In the genomic region with DNA sequence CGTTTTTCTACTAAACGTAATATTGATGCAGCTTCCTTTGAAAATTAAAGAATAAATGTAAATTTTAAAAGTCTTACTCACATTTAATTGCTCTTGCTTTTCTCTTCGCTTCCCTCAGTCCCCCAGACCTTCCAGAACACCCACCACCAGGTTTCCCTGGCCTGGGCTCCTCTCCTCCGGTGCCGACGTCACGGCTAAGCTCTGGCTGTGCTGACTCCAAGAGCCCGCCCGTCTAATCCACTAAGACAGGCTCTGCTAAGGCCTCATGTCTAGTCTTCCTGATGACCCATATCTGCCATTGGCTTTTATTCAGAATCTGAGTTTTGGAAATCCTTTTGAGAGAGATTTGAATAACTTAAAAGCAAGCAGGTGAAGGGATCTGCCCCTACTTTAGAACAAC, we compare ENCODE assay signal across 15 cellular contexts. TPM values are rescaled to one million over a fixed set of nuclear protein-coding genes. Genes with fewer than 3 reads are reported as not detected.
DNase-seq lines count a peak whose midpoint lies in the region; ATAC-seq and TF ChIP-seq lines count a peak whose summit lies in the region.
"Had no signal": no experiment of that assay in that cellular context is flagged by ENCODE, and none has a peak within 500 bp of the region (broad histone marks: within the 10 kb centered on the region; RNA-seq: fewer than 3 reads in every experiment).

No MANE protein-coding gene starts in this region.

- TF ChIP-seq CTCF in adrenal gland (IDR thresholded peaks at IDR 0.05) (no peak), nephron progenitor cell (IDR thresholded peaks at IDR 0.05) (no peak)

- H3K4me3 Mint-ChIP-seq in nephron progenitor cell: no peak overlapping the region
- H3K4me3 Mint-ChIP-seq in activated CD8-positive, alpha-beta memory T cell treated with anti-CD3 and anti-CD28 coated beads, Interleukin-2, amount 10 ng/mL, durations not matched to agents 7 days and 5 days: no peak overlapping the region
- H3K4me3 Mint-ChIP-seq: CD8-positive, alpha-beta T cell had no signal

- H3K27ac Mint-ChIP-seq in nephron progenitor cell: peak overlapping the region; percentile 86
- no peak overlapping the region for H3K27ac Mint-ChIP-seq in activated CD8-positive, alpha-beta memory T cell treated with anti-CD3 and anti-CD28 coated beads, Interleukin-2, amount 10 ng/mL, durations not matched to agents 7 days and 5 days

- no peaks in the 10 kb centered on the region for H3K9me3 Mint-ChIP-seq in nephron progenitor cell
- no peaks in the 10 kb centered on the region for H3K9me3 Mint-ChIP-seq in activated CD8-positive, alpha-beta memory T cell treated with anti-CD3 and anti-CD28 coated beads, Interleukin-2, amount 10 ng/mL, durations not matched to agents 7 days and 5 days (ENCODE audit: low read depth)
- H3K9me3 Mint-ChIP-seq: CD8-positive, alpha-beta T cell had no signal

- H3K4me1 Mint-ChIP-seq in nephron progenitor cell: peaks cover 60% of the 10 kb centered on the region
- H3K4me1 Mint-ChIP-seq in activated CD8-positive, alpha-beta memory T cell treated with anti-CD3 and anti-CD28 coated beads, Interleukin-2, amount 10 ng/mL, durations not matched to agents 7 days and 5 days: peaks cover 32% of the 10 kb centered on the region

- DNase-seq in D341Med (ENCODE audit: low spot score) (peak; percentile 78), NCI-H82 treated with DMSO at 0.1 percent for 48 hours (lab: John Stamatoyannopoulos, UW; ENCODE audit: unreplicated experiment) (peak; percentile 16), adrenal gland (no peak), nephron progenitor cell (no peak), NCI-H1048 (lab: John Stamatoyannopoulos, UW) (no peak)
- DNase-seq in activated CD8-positive, alpha-beta memory T cell treated with anti-CD3 and anti-CD28 coated beads, Interleukin-2, amount 10 ng/mL, durations not matched to agents 7 days and 5 days: no peak
- DNase-seq: CD8-positive, alpha-beta T cell; heart left ventricle; left colon; NCI-H2029 treated with DMSO at 0.1 percent for 48 hours; NCI-H774 had no signal

- 72 to 87% (median 81%) methylated on average over 9 of the region's 9 CpGs for WGBS in adrenal gland, 4 donors

- no peak for TF ChIP-seq POLR2A in adrenal gland (IDR thresholded peaks at IDR 0.05)

- peak overlapping the region in 3 of 5 donors; percentile 80 to 87 (median 82) for H3K27ac ChIP-seq in adrenal gland
- H3K27ac ChIP-seq: coronary artery, esophagus muscularis mucosa, heart left ventricle, tibial nerve had no signal

- H3K36me3 Mint-ChIP-seq in nephron progenitor cell (ENCODE audit: low read depth): peaks cover 66% of the 10 kb centered on the region
- H3K36me3 Mint-ChIP-seq in activated CD8-positive, alpha-beta memory T cell treated with anti-CD3 and anti-CD28 coated beads, Interleukin-2, amount 10 ng/mL, durations not matched to agents 7 days and 5 days: peaks cover 29% of the 10 kb centered on the region

- ATAC-seq in activated CD8-positive, alpha-beta memory T cell treated with anti-CD3 and anti-CD28 coated beads, Interleukin-2, amount 10 ng/mL, durations not matched to agents 7 days and 5 days: no peak
- no peak for ATAC-seq in GM18867 (IDR thresholded peaks at IDR 0.05; ENCODE audit: unreplicated experiment)
- ATAC-seq: CD8-positive, alpha-beta T cell; left colon had no signal

- no peaks in the 10 kb centered on the region for H3K27me3 ChIP-seq in adrenal gland
- H3K27me3 ChIP-seq: esophagus muscularis mucosa, heart left ventricle, tibial nerve had no signal

- peaks cover 0 to 6% of the 10 kb centered on the region in 2 donors for H3K36me3 ChIP-seq in adrenal gland (replicated peaks in 1 of 2)

- CTCF ChIA-PET in activated CD8-positive, alpha-beta memory T cell treated with anti-CD3 and anti-CD28 coated beads, Interleukin-2, amount 10 ng/mL, durations not matched to agents 7 days and 5 days (lab: Charles Lee): interaction anchor here (1.1 kb wide), 1 partner anchor 74 kb away, joined by 3 read pairs; no protein-coding TSS in a partner anchor

- no peaks in the 10 kb centered on the region for H3K27me3 Mint-ChIP-seq in nephron progenitor cell (ENCODE audit: low read depth, poor library complexity)
- H3K27me3 Mint-ChIP-seq in activated CD8-positive, alpha-beta memory T cell treated with anti-CD3 and anti-CD28 coated beads, Interleukin-2, amount 10 ng/mL, durations not matched to agents 7 days and 5 days: no peaks in the 10 kb centered on the region

- no peak overlapping the region for H3K4me3 ChIP-seq in adrenal gland
- H3K4me3 ChIP-seq: coronary artery, esophagus muscularis mucosa, heart left ventricle, tibial nerve had no signal

- H3K9me3 ChIP-seq in adrenal gland (replicated peaks in 1 of 3): no peaks in the 10 kb centered on the region
- H3K9me3 ChIP-seq: esophagus muscularis mucosa, heart left ventricle, tibial nerve had no signal

- intact Hi-C loops in adrenal gland (cut with DNase I): no loop called here

- peaks cover 15 to 29% of the 10 kb centered on the region in 2 donors for H3K4me1 ChIP-seq in adrenal gland (replicated peaks in 1 of 2)

RNA-seq across cellular contexts. Expression of a gene that starts 53.9 kb away (rescaled TPM):
- 100 to 1,000 TPM; 131 to 195 (median 173) TPM for total RNA-seq in adrenal gland
- polyA plus RNA-seq in adrenal gland: 100 to 1,000 TPM in 2 of 3 donors, 10 to 100 TPM in 1; 73.0 to 150 (median 102) TPM
- total RNA-seq in activated CD8-positive, alpha-beta memory T cell treated with anti-CD3 and anti-CD28 coated beads, Interleukin-2, amount 10 ng/mL, durations not matched to agents 7 days and 5 days: 100 to 1,000 TPM in 1 of 2 experiments, 10 to 100 TPM in 1; 97.9 to 100 TPM

RNA-seq across cellular contexts. Expression of a gene that starts 58.7 kb away (rescaled TPM):
- 100 to 1,000 TPM; 108 to 331 (median 232) TPM for total RNA-seq in adrenal gland
- polyA plus RNA-seq in adrenal gland: 100 to 1,000 TPM in 1 of 3 donors, 10 to 100 TPM in 2; 81.7 to 482 (median 84.8) TPM
- total RNA-seq in activated CD8-positive, alpha-beta memory T cell treated with anti-CD3 and anti-CD28 coated beads, Interleukin-2, amount 10 ng/mL, durations not matched to agents 7 days and 5 days: 100 to 1,000 TPM; 426 to 473 TPM

Comparison
In these comparisons a context has a peak if more than half of its experiments do, and no peak if none do; other contexts are left out.
1. DNase-seq: peak in D341Med (single experiment) and NCI-H82 treated with DMSO at 0.1 percent for 48 hours (single experiment); none in adrenal gland (0 of 7), nephron progenitor cell (single experiment), NCI-H1048 (single experiment) and activated CD8-positive, alpha-beta memory T cell treated with anti-CD3 and anti-CD28 coated beads, Interleukin-2, amount 10 ng/mL, durations not matched to agents 7 days and 5 days (single experiment).